ENCODE assay signal across 18 cellular contexts in genomic region chr20:36876473-36876833, GRCh38. TPM values are rescaled to one million over a fixed set of nuclear protein-coding genes. Genes with fewer than 3 reads are reported as not detected.
"Had no signal": no experiment of that assay in that cellular context is flagged by ENCODE, and none has a peak within 500 bp of the region (broad histone marks: within the 10 kb centered on the region; RNA-seq: fewer than 3 reads in every experiment).

No MANE protein-coding gene starts in this region.

- H3K27me3 ChIP-seq: brain microvascular endothelial cell, spleen, stomach had no signal

- H3K27ac ChIP-seq: brain microvascular endothelial cell, spleen, stomach had no signal

- H3K9me3 ChIP-seq: spleen, stomach, thoracic aorta had no signal

- DNase-seq: activated CD4-positive, CD25-positive, alpha-beta regulatory T cell treated with anti-CD3 and anti-CD28 coated beads, Interleukin-2, amount 50 U/mL, for 72 hours; activated naive CD4-positive, alpha-beta T cell; activated naive CD8-positive, alpha-beta T cell treated with anti-CD3 and anti-CD28 coated beads, Interleukin-2, amount 10 ng/mL, durations not matched to agents 7 days and 5 days; brain microvascular endothelial cell; effector memory CD8-positive, alpha-beta T cell; foreskin melanocyte; head of caudate nucleus; midbrain; naive thymus-derived CD8-positive, alpha-beta T cell; nucleus accumbens; stomach; T-helper 1 cell had no signal

- ATAC-seq: effector memory CD8-positive, alpha-beta T cell; naive thymus-derived CD8-positive, alpha-beta T cell; sciatic nerve had no signal

- H3K36me3 ChIP-seq: brain microvascular endothelial cell, spleen, stomach, thoracic aorta had no signal

- H3K4me3 ChIP-seq: spleen, stomach, thoracic aorta had no signal

RNA-seq across cellular contexts. Expression of gene TLDC2, which starts 0.5 kb away (rescaled TPM):
- total RNA-seq: activated CD8-positive, alpha-beta memory T cell treated with anti-CD3 and anti-CD28 coated beads for 36 hours; activated naive CD8-positive, alpha-beta T cell treated with anti-CD3 and anti-CD28 coated beads, Interleukin-2, amount 10 ng/mL, durations not matched to agents 7 days and 5 days; activated T-helper 1 cell treated with anti-CD3 and anti-CD28 coated beads, Interleukin-12 subunit alpha, Interleukin-12 subunit beta, Interleukin-2, Interleukin-4 antibody, amounts not matched to agents 30 ng/mL and 10 ng/mL and 1 ng/mL, durations not matched to agents 14 hours and 24 hours and 36 hours; lung microvascular endothelial cell; naive thymus-derived CD8-positive, alpha-beta T cell; spleen had no signal
